In genomic region chr11:83538286-83538685, GRCh38 we compare ENCODE assay signal across 27 cellular contexts.
"Had no signal": no experiment of that assay in that cellular context is flagged by ENCODE, and none has a peak within 500 bp of the region (broad histone marks: within the 10 kb centered on the region; RNA-seq: fewer than 3 reads in every experiment).

No MANE protein-coding gene starts in this region.

- H3K9me3 Mint-ChIP-seq: nephron; neural progenitor cell; stimulated activated effector memory CD8-positive, alpha-beta T cell treated with anti-CD3 and anti-CD28 coated beads, Interleukin-12 subunit alpha, Interleukin-12 subunit beta, amount 100 ng/mL, for 72 hours; stimulated activated naive B cell treated with anti-CD40 and anti-IgM and Interleukin-4, amounts not matched to agents 10 μg/mL and 1 μg/mL and 100 μg/mL, for 72 hours; stimulated activated naive CD8-positive, alpha-beta T cell treated with anti-CD3 and anti-CD28 coated beads, Interleukin-15, Interleukin-2, amounts not matched to agents 100 ng/mL and 50 ng/mL, for 24 hours had no signal

- H3K4me3 ChIP-seq: neural progenitor cell, ovary, psoas muscle, right lobe of liver, sigmoid colon, stomach, thoracic aorta, thyroid gland, tibial nerve, upper lobe of left lung, vagina had no signal

- DNase-seq: occipital lobe; ovary; posterior cingulate gyrus; psoas muscle; right cardiac atrium; right lobe of liver; sigmoid colon; small intestine; stimulated activated CD4-positive, alpha-beta T cell treated with anti-CD3 and anti-CD28 coated beads, Interleukin-15, amount 100 ng/mL, for 24 hours; stimulated activated CD4-positive, alpha-beta T cell treated with anti-CD3 and anti-CD28 coated beads, Interleukin-2, amount 100 ng/mL, for 24 hours; stimulated activated CD4-positive, alpha-beta T cell treated with anti-CD3 and anti-CD28 coated beads, Interleukin-2, amount 100 ng/mL, for 48 hours; stimulated activated CD4-positive, alpha-beta T cell treated with anti-CD3 and anti-CD28 coated beads, Interleukin-4, amount 100 ng/mL, for 24 hours; stimulated activated naive B cell treated with anti-CD40 and anti-IgM and Interleukin-4, amounts not matched to agents 10 μg/mL and 1 μg/mL and 100 μg/mL, for 72 hours; stimulated activated naive CD4-positive, alpha-beta T cell treated with Interleukin-2 at 50 U/mL for 16 hours; stomach; thyroid gland; trophoblast cell; upper lobe of left lung had no signal

- H3K27me3 ChIP-seq: neural progenitor cell, ovary, right lobe of liver, sigmoid colon, stomach, thyroid gland, tibial nerve, upper lobe of left lung, vagina had no signal

- ATAC-seq: psoas muscle; right cardiac atrium; right lobe of liver; stimulated activated effector memory CD8-positive, alpha-beta T cell treated with anti-CD3 and anti-CD28 coated beads, Interleukin-12 subunit alpha, Interleukin-12 subunit beta, amount 100 ng/mL, for 72 hours; stimulated activated naive B cell treated with anti-CD40 and anti-IgM and Interleukin-4, amounts not matched to agents 10 μg/mL and 1 μg/mL and 100 μg/mL, for 72 hours had no signal

- H3K4me3 Mint-ChIP-seq: nephron; neural progenitor cell; stimulated activated effector memory CD8-positive, alpha-beta T cell treated with anti-CD3 and anti-CD28 coated beads, Interleukin-12 subunit alpha, Interleukin-12 subunit beta, amount 100 ng/mL, for 72 hours; stimulated activated naive B cell treated with anti-CD40 and anti-IgM and Interleukin-4, amounts not matched to agents 10 μg/mL and 1 μg/mL and 100 μg/mL, for 72 hours; stimulated activated naive CD8-positive, alpha-beta T cell treated with anti-CD3 and anti-CD28 coated beads, Interleukin-15, Interleukin-2, amounts not matched to agents 100 ng/mL and 50 ng/mL, for 24 hours had no signal

- H3K9ac ChIP-seq: neural progenitor cell, parathyroid adenoma had no signal

- H3K9me3 ChIP-seq: ovary, psoas muscle, right lobe of liver, sigmoid colon, stomach, thoracic aorta, thyroid gland, tibial nerve, upper lobe of left lung, vagina had no signal

- H3K4me1 ChIP-seq: neural progenitor cell, parathyroid adenoma, psoas muscle, right lobe of liver, upper lobe of left lung had no signal

- H3K36me3 ChIP-seq: neural progenitor cell, ovary, right lobe of liver, sigmoid colon, stomach, thoracic aorta, thyroid gland, tibial nerve, upper lobe of left lung, vagina had no signal

- H3K36me3 Mint-ChIP-seq: neural progenitor cell; stimulated activated effector memory CD8-positive, alpha-beta T cell treated with anti-CD3 and anti-CD28 coated beads, Interleukin-12 subunit alpha, Interleukin-12 subunit beta, amount 100 ng/mL, for 72 hours; stimulated activated naive B cell treated with anti-CD40 and anti-IgM and Interleukin-4, amounts not matched to agents 10 μg/mL and 1 μg/mL and 100 μg/mL, for 72 hours had no signal

- H3K4me1 Mint-ChIP-seq: nephron; stimulated activated effector memory CD8-positive, alpha-beta T cell treated with anti-CD3 and anti-CD28 coated beads, Interleukin-12 subunit alpha, Interleukin-12 subunit beta, amount 100 ng/mL, for 72 hours; stimulated activated naive B cell treated with anti-CD40 and anti-IgM and Interleukin-4, amounts not matched to agents 10 μg/mL and 1 μg/mL and 100 μg/mL, for 72 hours had no signal

- H3K27ac ChIP-seq: neural progenitor cell, ovary, parathyroid adenoma, psoas muscle, right lobe of liver, sigmoid colon, stomach, thoracic aorta, thyroid gland, tibial nerve, upper lobe of left lung, vagina had no signal

- H3K27ac Mint-ChIP-seq: nephron; neural progenitor cell; progenitor cell of endocrine pancreas; stimulated activated effector memory CD8-positive, alpha-beta T cell treated with anti-CD3 and anti-CD28 coated beads, Interleukin-12 subunit alpha, Interleukin-12 subunit beta, amount 100 ng/mL, for 72 hours; stimulated activated naive B cell treated with anti-CD40 and anti-IgM and Interleukin-4, amounts not matched to agents 10 μg/mL and 1 μg/mL and 100 μg/mL, for 72 hours; stimulated activated naive CD8-positive, alpha-beta T cell treated with anti-CD3 and anti-CD28 coated beads, Interleukin-15, Interleukin-2, amounts not matched to agents 100 ng/mL and 50 ng/mL, for 24 hours had no signal
